23 cellular contexts compared by ENCODE assay signal in the genomic region with DNA sequence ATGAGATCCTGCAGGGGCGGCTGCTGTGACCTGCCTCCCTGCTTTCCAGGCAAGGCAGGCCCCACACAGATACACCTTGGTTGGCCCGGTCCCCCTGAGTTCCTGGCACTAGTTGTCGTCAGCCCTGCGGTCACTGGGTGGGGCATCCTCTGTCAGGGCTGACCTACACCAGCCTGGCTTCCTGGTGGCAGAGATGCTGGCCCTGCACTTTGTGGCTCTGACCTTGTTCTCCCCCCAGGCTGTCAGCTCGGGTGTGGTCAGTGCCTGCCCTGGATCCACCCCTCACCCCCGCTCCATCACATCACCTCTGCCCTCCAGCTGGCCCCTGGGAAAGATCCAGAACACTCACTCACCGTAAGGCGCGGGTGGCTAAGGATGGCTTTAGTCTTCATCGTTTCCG.
DNase-seq lines count a peak whose midpoint lies in the region; ATAC-seq and TF ChIP-seq lines count a peak whose summit lies in the region.
"Had no signal": no experiment of that assay in that cellular context is flagged by ENCODE, and none has a peak within 500 bp of the region (broad histone marks: within the 10 kb centered on the region; RNA-seq: fewer than 3 reads in every experiment).

No MANE protein-coding gene starts in this region.

- CTCF ChIA-PET in activated CD8-positive, alpha-beta memory T cell treated with anti-CD3 and anti-CD28 coated beads, Interleukin-2, amount 10 ng/mL, durations not matched to agents 7 days and 5 days (lab: Charles Lee) = no interaction called here

- H3K36me3 Mint-ChIP-seq in activated CD8-positive, alpha-beta memory T cell treated with anti-CD3 and anti-CD28 coated beads, Interleukin-2, amount 10 ng/mL, durations not matched to agents 7 days and 5 days = no peaks in the 10 kb centered on the region
- H3K36me3 Mint-ChIP-seq in CD14-positive monocyte (peaks cover 59 to 62% of the 10 kb centered on the region in 2 donors), glutamatergic neuron (ENCODE audit: unreplicated experiment) (peaks cover 8% of the 10 kb centered on the region)

- H3K4me1 Mint-ChIP-seq in activated CD8-positive, alpha-beta memory T cell treated with anti-CD3 and anti-CD28 coated beads, Interleukin-2, amount 10 ng/mL, durations not matched to agents 7 days and 5 days = no peaks in the 10 kb centered on the region
- H3K4me1 Mint-ChIP-seq in CD14-positive monocyte = no peaks in the 10 kb centered on the region
- H3K4me1 Mint-ChIP-seq in glutamatergic neuron (ENCODE audit: low read depth, unreplicated experiment) = no peaks in the 10 kb centered on the region
- H3K4me1 Mint-ChIP-seq: activated CD4-positive, alpha-beta T cell treated with anti-CD3 and anti-CD28 coated beads, Interleukin-2, amount 10 ng/mL, durations not matched to agents 7 days and 5 days had no signal

- no peaks in the 10 kb centered on the region for H3K9me3 Mint-ChIP-seq in activated CD8-positive, alpha-beta memory T cell treated with anti-CD3 and anti-CD28 coated beads, Interleukin-2, amount 10 ng/mL, durations not matched to agents 7 days and 5 days (ENCODE audit: low read depth)
- H3K9me3 Mint-ChIP-seq in CD14-positive monocyte (no peaks in the 10 kb centered on the region), glutamatergic neuron (ENCODE audit: unreplicated experiment) (peaks cover 5% of the 10 kb centered on the region)
- H3K9me3 Mint-ChIP-seq: activated CD4-positive, alpha-beta T cell treated with anti-CD3 and anti-CD28 coated beads, Interleukin-2, amount 10 ng/mL, durations not matched to agents 7 days and 5 days had no signal

- no peak overlapping the region for H3K14ac ChIP-seq in neuronal stem cell (ENCODE audit: low read length)

- no peaks in the 10 kb centered on the region for H3K9me3 ChIP-seq in sigmoid colon
- H3K9me3 ChIP-seq in tibial nerve = no peaks in the 10 kb centered on the region
- peaks cover 0 to 5% of the 10 kb centered on the region in 2 donors for H3K9me3 ChIP-seq in neuronal stem cell (replicated peaks in 1 of 2; ENCODE audit: control insufficient read depth in 2 of 2, insufficient read depth in 1 of 2, low read depth in 1 of 2, low read length in 2 of 2)
- H3K9me3 ChIP-seq: esophagus squamous epithelium, gastroesophageal sphincter, SJCRH30 had no signal

- no peak overlapping the region for H4K8ac ChIP-seq in neuronal stem cell (ENCODE audit: low read depth, low read length)

- H2AFZ ChIP-seq in neuronal stem cell (ENCODE audit: low read length) = no peak overlapping the region

- H2BK12ac ChIP-seq in neuronal stem cell (ENCODE audit: low read length) = no peak overlapping the region

- H3K4me3 ChIP-seq in sigmoid colon (no peak overlapping the region), tibial nerve (no peak overlapping the region), neuronal stem cell (ENCODE audit: low read length in 2 of 2) (no peak overlapping the region)
- H3K4me3 ChIP-seq: esophagus squamous epithelium, gastroesophageal sphincter, SJCRH30 had no signal

- no peak overlapping the region for H3K4me3 Mint-ChIP-seq in activated CD8-positive, alpha-beta memory T cell treated with anti-CD3 and anti-CD28 coated beads, Interleukin-2, amount 10 ng/mL, durations not matched to agents 7 days and 5 days
- H3K4me3 Mint-ChIP-seq in CD14-positive monocyte (no peak overlapping the region), glutamatergic neuron (ENCODE audit: unreplicated experiment) (no peak overlapping the region)
- H3K4me3 Mint-ChIP-seq: activated CD4-positive, alpha-beta T cell treated with anti-CD3 and anti-CD28 coated beads, Interleukin-2, amount 10 ng/mL, durations not matched to agents 7 days and 5 days had no signal

- no peak overlapping the region for H3K27ac Mint-ChIP-seq in activated CD8-positive, alpha-beta memory T cell treated with anti-CD3 and anti-CD28 coated beads, Interleukin-2, amount 10 ng/mL, durations not matched to agents 7 days and 5 days
- peak overlapping the region in 1 of 7 donors; percentile 14 for H3K27ac Mint-ChIP-seq in CD14-positive monocyte
- H3K27ac Mint-ChIP-seq in glutamatergic neuron (ENCODE audit: unreplicated experiment) = no peak overlapping the region
- H3K27ac Mint-ChIP-seq: activated CD4-positive, alpha-beta T cell treated with anti-CD3 and anti-CD28 coated beads, Interleukin-2, amount 10 ng/mL, durations not matched to agents 7 days and 5 days had no signal

- TF ChIP-seq CTCF in CD14-positive monocyte (IDR thresholded peaks at IDR 0.05) (no peak), glutamatergic neuron (IDR thresholded peaks at IDR 0.05; ENCODE audit: partially characterized antibody, unreplicated experiment) (no peak), sigmoid colon (IDR thresholded peaks at IDR 0.05) (no peak), tibial nerve (IDR thresholded peaks at IDR 0.05) (no peak)

- H3K4me2 ChIP-seq in neuronal stem cell (ENCODE audit: insufficient read depth, low read length, poor library complexity, severe bottlenecking) = no peak overlapping the region
- H3K4me2 ChIP-seq: KMS-11 had no signal

- H3K4me1 ChIP-seq in sigmoid colon = no peaks in the 10 kb centered on the region
- H3K4me1 ChIP-seq in tibial nerve = no peaks in the 10 kb centered on the region
- peaks cover 0 to 2% of the 10 kb centered on the region in 2 donors for H3K4me1 ChIP-seq in neuronal stem cell (ENCODE audit: control insufficient read depth in 2 of 2, insufficient read depth in 1 of 2, low read depth in 1 of 2, low read length in 2 of 2)
- H3K4me1 ChIP-seq: esophagus squamous epithelium, gastroesophageal sphincter, SJCRH30 had no signal

- H3K27me3 ChIP-seq in sigmoid colon (no peaks in the 10 kb centered on the region), tibial nerve (no peaks in the 10 kb centered on the region), neuronal stem cell (ENCODE audit: control insufficient read depth in 3 of 3, insufficient read depth in 3 of 3, low read depth in 1 of 3, low read length in 3 of 3) (no peaks in the 10 kb centered on the region)
- H3K27me3 ChIP-seq: esophagus squamous epithelium, gastroesophageal sphincter, SJCRH30 had no signal

- H2AK5ac ChIP-seq in neuronal stem cell (ENCODE audit: low read depth, low read length) = no peak overlapping the region

- no peak for TF ChIP-seq POLR2A in sigmoid colon (IDR thresholded peaks at IDR 0.05)
- TF ChIP-seq POLR2A in tibial nerve (IDR thresholded peaks at IDR 0.05) = no peak

- 92 to 95% methylated on average over 11 of the region's 11 CpGs for WGBS in sigmoid colon, 2 donors
- WGBS in tibial nerve, 2 donors = 89 to 92% methylated on average over 11 of the region's 11 CpGs
- no CpG with 5 or more reads among the region's 11 CpGs for WGBS in neuronal stem cell (ENCODE audit: extremely low coverage in 2 of 2, insufficient read length in 2 of 2, insufficient replicate concordance in 1 of 2), 2 donors

- H3K36me3 ChIP-seq in sigmoid colon = peaks cover 35 to 94% (median 47%) of the 10 kb centered on the region in 4 donors
- peaks cover 7 to 96% (median 34%) of the 10 kb centered on the region in 3 donors for H3K36me3 ChIP-seq in tibial nerve
- peaks cover 30 to 88% of the 10 kb centered on the region in 2 donors for H3K36me3 ChIP-seq in neuronal stem cell (replicated peaks in 1 of 2; ENCODE audit: control insufficient read depth in 2 of 2, insufficient read depth in 2 of 2, low read length in 2 of 2)

- no peak overlapping the region for H3K27ac ChIP-seq in sigmoid colon
- no peak overlapping the region for H3K27ac ChIP-seq in tibial nerve
- H3K27ac ChIP-seq in neuronal stem cell (replicated peaks; ENCODE audit: low read length) = no peak overlapping the region
- H3K27ac ChIP-seq: esophagus squamous epithelium, gastroesophageal sphincter, KMS-11, SJCRH30 had no signal

- no peak overlapping the region for H2BK120ac ChIP-seq in neuronal stem cell (ENCODE audit: low read depth, low read length)

- H3K9ac ChIP-seq in neuronal stem cell (ENCODE audit: low read depth, low read length, poor library complexity) = no peak overlapping the region
- H3K9ac ChIP-seq: KMS-11 had no signal

- H2BK5ac ChIP-seq in neuronal stem cell (ENCODE audit: low read length) = no peak overlapping the region

- no peak for ATAC-seq in activated CD8-positive, alpha-beta memory T cell treated with anti-CD3 and anti-CD28 coated beads, Interleukin-2, amount 10 ng/mL, durations not matched to agents 7 days and 5 days
- ATAC-seq: gastroesophageal sphincter had no signal

- no peak overlapping the region for H3K18ac ChIP-seq in neuronal stem cell (ENCODE audit: low read length)

- TF ChIP-seq EP300 in sigmoid colon (IDR thresholded peaks at IDR 0.05) (no peak), tibial nerve (IDR thresholded peaks at IDR 0.05) (no peak)

- DNase-seq in activated CD8-positive, alpha-beta memory T cell treated with anti-CD3 and anti-CD28 coated beads, Interleukin-2, amount 10 ng/mL, durations not matched to agents 7 days and 5 days = peak; percentile 23
- no peak for DNase-seq in activated CD8-positive, alpha-beta memory T cell treated with anti-CD3 and anti-CD28 coated beads for 24 hours
- DNase-seq in CD14-positive monocyte (ENCODE audit: low spot score) (peak; percentile 38), glutamatergic neuron (peak; percentile 9), sigmoid colon (peak; percentile 59), tibial nerve (ENCODE audit: low spot score in 2 of 2) (no peak), NCI-H1105 treated with DMSO at 0.1 percent for 48 hours (lab: John Stamatoyannopoulos, UW) (no peak), neuronal stem cell (ENCODE audit: low spot score) (no peak)
- DNase-seq: 8988T; activated CD4-positive, alpha-beta T cell treated with anti-CD3 and anti-CD28 coated beads, Interleukin-2, amount 10 ng/mL, durations not matched to agents 7 days and 5 days; activated naive CD4-positive, alpha-beta T cell treated with anti-CD3 and anti-CD28 coated beads, Interleukin-2, amount 50 U/mL, for 16 hours; cerebellar nuclear complex; COR-L47; effector CD8-positive, alpha-beta T cell; esophagus squamous epithelium; NCI-H1694; NCI-H774; OCI-M1; SJCRH30; stimulated activated naive CD4-positive, alpha-beta T cell; trophoblast cell had no signal

- intact Hi-C loops in CD14-positive monocyte (cut with micrococcal nuclease) = no loop called here
- intact Hi-C loops in sigmoid colon (cut with DNase I) = no loop called here

- H3K79me1 ChIP-seq in neuronal stem cell (ENCODE audit: low read depth, low read length) = peaks cover 2% of the 10 kb centered on the region

- H2BK15ac ChIP-seq in neuronal stem cell (ENCODE audit: low read length) = no peak overlapping the region

- H3K27me3 Mint-ChIP-seq in activated CD8-positive, alpha-beta memory T cell treated with anti-CD3 and anti-CD28 coated beads, Interleukin-2, amount 10 ng/mL, durations not matched to agents 7 days and 5 days = no peaks in the 10 kb centered on the region
- H3K27me3 Mint-ChIP-seq in CD14-positive monocyte (ENCODE audit: low read depth in 3 of 3) = no peaks in the 10 kb centered on the region
- H3K27me3 Mint-ChIP-seq in glutamatergic neuron (ENCODE audit: unreplicated experiment) = no peaks in the 10 kb centered on the region
- H3K27me3 Mint-ChIP-seq: activated CD4-positive, alpha-beta T cell treated with anti-CD3 and anti-CD28 coated beads, Interleukin-2, amount 10 ng/mL, durations not matched to agents 7 days and 5 days had no signal

- H3K4ac ChIP-seq in neuronal stem cell (ENCODE audit: low read length) = no peak overlapping the region

- H3K23ac ChIP-seq in neuronal stem cell (ENCODE audit: low read depth, low read length, poor library complexity) = no peak overlapping the region

- no peak overlapping the region for H4K91ac ChIP-seq in neuronal stem cell (ENCODE audit: low read depth, low read length, poor library complexity)

Comparison
In these comparisons a context has a peak if more than half of its experiments do, and no peak if none do; other contexts are left out.
1. DNase-seq: peak in activated CD8-positive, alpha-beta memory T cell treated with anti-CD3 and anti-CD28 coated beads, Interleukin-2, amount 10 ng/mL, durations not matched to agents 7 days and 5 days (single experiment), CD14-positive monocyte (single experiment), glutamatergic neuron (single experiment) and sigmoid colon (single experiment); none in activated CD8-positive, alpha-beta memory T cell treated with anti-CD3 and anti-CD28 coated beads for 24 hours (single experiment), tibial nerve (0 of 2), NCI-H1105 treated with DMSO at 0.1 percent for 48 hours (single experiment) and neuronal stem cell (single experiment).